Comparison of ENCODE assay signal across 10 cellular contexts in genomic region chr10:22723783-22724182, GRCh38. TPM values are rescaled to one million over a fixed set of nuclear protein-coding genes. Genes with fewer than 3 reads are reported as not detected.
A peak's percentile ranks its signal among the peaks of the same experiment; 100 is the strongest.
DNase-seq lines count a peak whose midpoint lies in the region; ATAC-seq and TF ChIP-seq lines count a peak whose summit lies in the region.
"Had no signal": no experiment of that assay in that cellular context is flagged by ENCODE, and none has a peak within 500 bp of the region (broad histone marks: within the 10 kb centered on the region; RNA-seq: fewer than 3 reads in every experiment).

No MANE protein-coding gene starts in this region.

- no peak overlapping the region for H3K27ac ChIP-seq in DOHH2 (ENCODE audit: low read depth, low read length)
- H3K27ac ChIP-seq in right lobe of liver = no peak overlapping the region

- no peaks in the 10 kb centered on the region for H3K9me2 ChIP-seq in DOHH2 (replicated peaks; ENCODE audit: control insufficient read depth, low read length)

- DNase-seq in NCI-H187 treated with DMSO at 0.1 percent for 48 hours (lab: John Stamatoyannopoulos, UW) (no peak), ACHN (no peak), right lobe of liver (no peak), head of caudate nucleus (no peak)
- DNase-seq: NCI-H1694 treated with DMSO at 0.1 percent for 48 hours had no signal

- no peaks in the 10 kb centered on the region for H3K79me2 ChIP-seq in DOHH2 (ENCODE audit: control insufficient read depth, low read length)

- H3K36me3 ChIP-seq in DOHH2 (ENCODE audit: control insufficient read depth, low read length) (no peaks in the 10 kb centered on the region), right lobe of liver (no peaks in the 10 kb centered on the region)

- no peaks in the 10 kb centered on the region for H4K20me1 ChIP-seq in DOHH2 (ENCODE audit: control insufficient read depth, insufficient read depth, low read depth, low read length)

- peak overlapping the region; percentile 44 for H3K4me2 ChIP-seq in DOHH2 (ENCODE audit: low read length)

- WGBS in right lobe of liver (ENCODE audit: insufficient coverage, low coverage, low lambda C conversion rate, missing lambda C conversion rate) = 76% methylated on average over 6 of the region's 6 CpGs

- TF ChIP-seq POLR2A in right lobe of liver (IDR thresholded peaks at IDR 0.05) = no peak

- H3K9me3 ChIP-seq in DOHH2 (ENCODE audit: control insufficient read depth, insufficient read depth, low read length) = no peaks in the 10 kb centered on the region
- H3K9me3 ChIP-seq in right lobe of liver = no peaks in the 10 kb centered on the region

- intact Hi-C loops in right lobe of liver (cut with DNase I) (no loop called here), head of caudate nucleus (cut with DNase I) (no loop called here)

- H3K4me1 ChIP-seq in DOHH2 (ENCODE audit: control insufficient read depth, low read length) = peaks cover 34% of the 10 kb centered on the region
- H3K4me1 ChIP-seq in right lobe of liver = no peaks in the 10 kb centered on the region

- H3F3A ChIP-seq in DOHH2 (ENCODE audit: control insufficient read depth, insufficient read depth) = no peaks in the 10 kb centered on the region

- no peak for TF ChIP-seq CTCF in DOHH2 (IDR thresholded peaks at IDR 0.05; ENCODE audit: low read depth, low read length, poor library complexity, severe bottlenecking)
- no peak for TF ChIP-seq CTCF in right lobe of liver (IDR thresholded peaks at IDR 0.05)

- H3K4me3 ChIP-seq in DOHH2 (ENCODE audit: low read length) (no peak overlapping the region), right lobe of liver (no peak overlapping the region)

- in situ Hi-C loops in ACHN (cut with HindIII; ENCODE audit: low pct_ligation_motif_present, low pct_unique_long_range_greater_than_20kb, low sequenced_read_pairs) = no loop called here

- H3K27me3 ChIP-seq in DOHH2 (ENCODE audit: control insufficient read depth, low read length) = peaks cover 45% of the 10 kb centered on the region
- no peaks in the 10 kb centered on the region for H3K27me3 ChIP-seq in right lobe of liver

- ATAC-seq in GM19043 (IDR thresholded peaks at IDR 0.05; ENCODE audit: low read depth, unreplicated experiment) (peak; percentile 47), HG02623 (IDR thresholded peaks at IDR 0.05; ENCODE audit: unreplicated experiment) (peak; percentile 35), HG03439 (IDR thresholded peaks at IDR 0.05; ENCODE audit: unreplicated experiment) (peak; percentile 56), right lobe of liver (no peak)
- ATAC-seq: Panc1 had no signal

RNA-seq across cellular contexts. Expression of gene PIP4K2A, which starts 9.4 kb away (rescaled TPM):
- 10 to 100 TPM in 5 of 6 experiments, 1 to 10 TPM in 1; 8.1 to 27.6 (median 12.0) TPM for total RNA-seq in right lobe of liver

Comparison
In these comparisons a context has a peak if more than half of its experiments do, and no peak if none do; other contexts are left out.
1. ATAC-seq: peak in GM19043 (single experiment), HG02623 (single experiment) and HG03439 (single experiment); none in right lobe of liver (0 of 4).